Comparison of ENCODE assay signal across 11 cellular contexts in genomic region chr10:9657530-9657929, GRCh38.
"Had no signal": no experiment of that assay in that cellular context is flagged by ENCODE, and none has a peak within 500 bp of the region (broad histone marks: within the 10 kb centered on the region; RNA-seq: fewer than 3 reads in every experiment).

No MANE protein-coding gene starts in this region.

- H3K4me3 Mint-ChIP-seq: GM23338, H9, HFFc6 had no signal

- ATAC-seq: GM23338, HCT116 had no signal

- H3K36me3 ChIP-seq: HAP-1 had no signal

- DNase-seq: GM23248, GOT3, H7, H9, HCEC 1CT, HFFc6 had no signal

- H3K4me2 ChIP-seq: GM23338 had no signal

- H3K4me1 Mint-ChIP-seq: GM23338, H9 had no signal

- H3K4me3 ChIP-seq: GM23248, GM23338, HAP-1 had no signal

- H3K27ac Mint-ChIP-seq: GM23338, HFFc6 had no signal

- H3K4me1 ChIP-seq: HAP-1 had no signal

- FAIRE-seq: H1, H54 had no signal

- H3K9ac ChIP-seq: GM23248 had no signal

- H2AFZ ChIP-seq: GM23248, GM23338 had no signal

- H3K27ac ChIP-seq: GM23248 had no signal

- H3K9me3 ChIP-seq: HAP-1 had no signal
